In the genomic region with DNA sequence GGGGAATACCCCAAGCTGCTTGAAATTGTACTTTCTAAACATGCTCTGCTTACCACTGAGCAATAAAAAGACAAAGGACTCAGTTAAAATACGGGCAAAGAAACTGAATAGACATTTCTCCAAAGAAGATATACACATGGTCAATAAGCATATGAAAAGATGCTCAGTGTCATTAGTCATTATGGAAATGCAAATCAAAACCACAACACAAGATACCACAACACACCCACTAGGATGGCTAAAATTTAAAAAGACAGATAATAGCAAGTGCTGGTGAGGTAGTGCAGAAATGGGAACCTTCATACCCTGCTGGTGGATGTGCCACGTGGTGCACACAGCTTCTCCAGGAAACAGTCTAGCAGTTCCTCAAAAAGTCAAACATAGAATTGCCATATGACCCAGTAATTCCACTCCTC, we compare ENCODE assay signal across 11 cellular contexts. TPM values are rescaled to one million over a fixed set of nuclear protein-coding genes. Genes with fewer than 3 reads are reported as not detected.
A peak's percentile ranks its signal among the peaks of the same experiment; 100 is the strongest.
DNase-seq lines count a peak whose midpoint lies in the region; ATAC-seq, FAIRE-seq and TF ChIP-seq lines count a peak whose summit lies in the region.
"Had no signal": no experiment of that assay in that cellular context is flagged by ENCODE, and none has a peak within 500 bp of the region (broad histone marks: within the 10 kb centered on the region; RNA-seq: fewer than 3 reads in every experiment).

No MANE protein-coding gene starts in this region.

- no peak overlapping the region for H3K27ac ChIP-seq in iPS-20b (ENCODE audit: low read length)
- no peak overlapping the region for H3K27ac ChIP-seq in ovary
- H3K27ac ChIP-seq: SK-N-MC had no signal

- 93 to 94% (median 94%) methylated on average over 2 of the region's 2 CpGs for WGBS in ovary, 3 donors

- no peaks in the 10 kb centered on the region for H3K9me3 ChIP-seq in iPS-20b (ENCODE audit: insufficient read depth, low read depth, low read length)
- no peaks in the 10 kb centered on the region for H3K9me3 ChIP-seq in ovary

- ATAC-seq in GM18909 (IDR thresholded peaks at IDR 0.05; ENCODE audit: poor library complexity, unreplicated experiment) (peak; percentile 44), HG03565 (IDR thresholded peaks at IDR 0.05; ENCODE audit: unreplicated experiment) (peak; percentile 42)

- DNase-seq in GM12891 (ENCODE audit: insufficient read length, low spot score) (no peak), ovary (no peak), Ammon's horn (ENCODE audit: low spot score) (no peak), HPDE6-E6E7 (ENCODE audit: extremely low spot score) (no peak), DMS53 (lab: John Stamatoyannopoulos, UW) (no peak)
- DNase-seq: NCI-H526 treated with DMSO at 0.1 percent for 48 hours; stimulated activated CD4-positive, alpha-beta T cell treated with anti-CD3 and anti-CD28 coated beads, Interleukin-12 subunit alpha, Interleukin-12 subunit beta, amount 100 ng/mL, for 4 hours had no signal

- H3K9ac ChIP-seq in iPS-20b (ENCODE audit: low read depth, low read length), result no peak overlapping the region

- H3K27me3 ChIP-seq in iPS-20b (ENCODE audit: insufficient read depth, low read length), result no peaks in the 10 kb centered on the region
- no peaks in the 10 kb centered on the region for H3K27me3 ChIP-seq in ovary

- no peak for TF ChIP-seq EP300 in ovary (IDR thresholded peaks at IDR 0.05)

- FAIRE-seq in GM12891 (lab: Jason Lieb, UNC), result peak; percentile 73

- peaks cover 84% of the 10 kb centered on the region for H3K4me1 ChIP-seq in iPS-20b (ENCODE audit: insufficient read depth, low read length)
- peaks cover 34% of the 10 kb centered on the region for H3K4me1 ChIP-seq in ovary (ENCODE audit: insufficient read depth)

- no peak for TF ChIP-seq CTCF in ovary (IDR thresholded peaks at IDR 0.05)

- H3K4me3 ChIP-seq in iPS-20b (ENCODE audit: low read length), result peak overlapping the region; percentile 24; the same call in 1 of the 2 replicates
- no peak overlapping the region for H3K4me3 ChIP-seq in ovary
- H3K4me3 ChIP-seq: SK-N-MC had no signal

- intact Hi-C loops in ovary (cut with DNase I), result no loop called here

- H3K36me3 ChIP-seq in iPS-20b (ENCODE audit: insufficient read depth, low read depth, low read length) (no peaks in the 10 kb centered on the region), ovary (no peaks in the 10 kb centered on the region)

- TF ChIP-seq POLR2A in GM12891 (IDR thresholded peaks at IDR 0.05; ENCODE audit: low read depth, low read length) (no peak), ovary (IDR thresholded peaks at IDR 0.05) (no peak)

TF ChIP-seq in GM12891, 5 proteins besides CTCF, POLR2A, EP300 and RAD21:
- no peak for TF ChIP-seq SPI1 (IDR thresholded peaks at IDR 0.05; ENCODE audit: low read depth, low read length)
- TF ChIP-seq POLR2AphosphoS5 (IDR thresholded peaks at IDR 0.05; ENCODE audit: low read depth, low read length), result no peak
- peak; percentile 49; the same call in 1 of the 2 replicates for TF ChIP-seq POU2F2 (IDR thresholded peaks at IDR 0.05; ENCODE audit: low read depth, low read length)
- no peak for TF ChIP-seq TAF1 (IDR thresholded peaks at IDR 0.05; ENCODE audit: low read depth, low read length)
- no peak for TF ChIP-seq PAX5 (IDR thresholded peaks at IDR 0.05; ENCODE audit: insufficient read depth, low read length, severe bottlenecking)

RNA-seq across cellular contexts. Expression of a gene that starts 21.3 kb away (rescaled TPM):
- polyA plus RNA-seq in GM12891 (2012; ENCODE audit: low read depth, missing spikeins), result 6.5 TPM
- total RNA-seq in ovary, result 10 to 100 TPM; 29.1 to 60.4 (median 42.6) TPM
- polyA plus RNA-seq in ovary, result 10 to 100 TPM; 34.8 to 64.8 TPM
